20 cellular contexts compared by ENCODE assay signal in genomic region chr15:74884428-74885223, GRCh38. TPM values are rescaled to one million over a fixed set of nuclear protein-coding genes. Genes with fewer than 3 reads are reported as not detected.
DNase-seq lines count a peak whose midpoint lies in the region; ATAC-seq and TF ChIP-seq lines count a peak whose summit lies in the region.
"Had no signal": no experiment of that assay in that cellular context is flagged by ENCODE, and none has a peak within 500 bp of the region (broad histone marks: within the 10 kb centered on the region; RNA-seq: fewer than 3 reads in every experiment).

No MANE protein-coding gene starts in this region.

- no peak overlapping the region for H3K4me3 ChIP-seq in mammary epithelial cell (replicated peaks in 1 of 3; ENCODE audit: insufficient read depth in 1 of 3, low read depth in 2 of 3, low read length in 3 of 3)
- H3K4me3 ChIP-seq in OCI-LY7 (ENCODE audit: low read depth, low read length, poor library complexity, severe bottlenecking): no peak overlapping the region
- H3K4me3 ChIP-seq: esophagus squamous epithelium, heart left ventricle, Peyer's patch had no signal

- POLR2A ChIA-PET in MCF 10A (lab: Yijun Ruan, JAX): interaction anchor here (0.7 to 1.9 kb wide), 5 partner anchors 9 to 28 kb away, joined by 3 to 6 read pairs (median 5); partner anchors contain the start of gene FAM219B
- POLR2A ChIA-PET in OCI-LY7 (lab: Charles Lee): interaction anchor here (0.6 to 1.9 kb wide), 6 partner anchors 11 to 94 kb away, joined by 4 to 8 read pairs (median 5); partner anchors contain the start of gene SCAMP2

- H3K27ac Mint-ChIP-seq in MCF 10A (ENCODE audit: low read depth, unreplicated experiment) (no peak overlapping the region), type B pancreatic cell (peak overlapping the region; percentile 48)
- no peak overlapping the region for H3K27ac Mint-ChIP-seq in activated naive CD4-positive, alpha-beta T cell treated with anti-CD3 and anti-CD28 coated beads, Interleukin-2, amount 50 U/mL, for 72 hours
- H3K27ac Mint-ChIP-seq: activated naive CD4-positive, alpha-beta T cell treated with anti-CD3 and anti-CD28 coated beads, Interleukin-2, amount 50 U/mL, for 24 hours; activated T-cell treated with anti-CD3 and anti-CD28 coated beads, Interleukin-2, amount 50 U/mL, for 24 hours; stimulated activated memory B cell treated with anti-CD40 and anti-IgM and Interleukin-4, amounts not matched to agents 10 μg/mL and 1 μg/mL and 100 μg/mL, for 72 hours had no signal

- BruUV-seq in mammary epithelial cell (replicated peaks; lab: Mats Ljungman, UMichigan) (no TSS peak), MCF 10A (replicated peaks; lab: Mats Ljungman, UMichigan) (no TSS peak), OCI-LY7 (replicated peaks; lab: Mats Ljungman, UMichigan) (no TSS peak)

- H3K9ac ChIP-seq in mammary epithelial cell (ENCODE audit: insufficient read depth, low read length): no peak overlapping the region

- DNase-seq in mammary epithelial cell (no peak), MCF 10A (ENCODE audit: unreplicated experiment) (no peak), OCI-LY7 (ENCODE audit: low spot score) (no peak), epithelial cell of prostate (ENCODE audit: low read depth, low spot score) (no peak), type B pancreatic cell (ENCODE audit: extremely low spot score, unreplicated experiment) (no peak)
- DNase-seq in activated naive CD4-positive, alpha-beta T cell treated with anti-CD3 and anti-CD28 coated beads, Interleukin-2, amount 50 U/mL, for 72 hours (ENCODE audit: low spot score in 2 of 2): no peak
- DNase-seq in activated CD4-positive, alpha-beta T cell treated with anti-CD3 and anti-CD28 coated beads, Interleukin-2, amount 50 U/mL, for 1 hour: no peak
- DNase-seq: 8988T; activated T-cell treated with anti-CD3 and anti-CD28 coated beads, Interleukin-2, amount 50 U/mL, for 24 hours; CD4-positive, alpha-beta memory T cell; DMS53; esophagus squamous epithelium; islet precursor cell; NCI-H1048; NCI-H526 treated with DMSO at 0.1 percent for 48 hours; Peyer's patch had no signal

- H4K20me1 ChIP-seq in mammary epithelial cell (ENCODE audit: insufficient read depth, low read length) (no peaks in the 10 kb centered on the region), OCI-LY7 (ENCODE audit: insufficient read depth, low read length) (no peaks in the 10 kb centered on the region)

- H3K36me3 Mint-ChIP-seq in MCF 10A (ENCODE audit: insufficient read depth, unreplicated experiment) (no peaks in the 10 kb centered on the region), type B pancreatic cell (no peaks in the 10 kb centered on the region)
- peaks cover 0 to under 1% of the 10 kb centered on the region in 2 donors for H3K36me3 Mint-ChIP-seq in activated naive CD4-positive, alpha-beta T cell treated with anti-CD3 and anti-CD28 coated beads, Interleukin-2, amount 50 U/mL, for 72 hours
- H3K36me3 Mint-ChIP-seq: activated naive CD4-positive, alpha-beta T cell treated with anti-CD3 and anti-CD28 coated beads, Interleukin-2, amount 50 U/mL, for 24 hours; stimulated activated memory B cell treated with anti-CD40 and anti-IgM and Interleukin-4, amounts not matched to agents 10 μg/mL and 1 μg/mL and 100 μg/mL, for 72 hours had no signal

- H3K79me2 ChIP-seq in mammary epithelial cell (ENCODE audit: insufficient read depth, low read length): no peaks in the 10 kb centered on the region
- H3K79me2 ChIP-seq in OCI-LY7 (ENCODE audit: insufficient read depth, low read depth, low read length): no peaks in the 10 kb centered on the region

- H3K4me2 ChIP-seq in mammary epithelial cell (ENCODE audit: insufficient read depth, low read depth, low read length): peak overlapping the region; percentile 28
- peak overlapping the region; percentile 9; the same call in 1 of the 2 replicates for H3K4me2 ChIP-seq in OCI-LY7 (ENCODE audit: low read length)

- H3K27ac ChIP-seq in mammary epithelial cell (ENCODE audit: insufficient read depth, low read depth, low read length) (no peak overlapping the region), OCI-LY7 (ENCODE audit: low read depth, low read length, poor library complexity, severe bottlenecking) (no peak overlapping the region), epithelial cell of prostate (peak overlapping the region; percentile 52)
- H3K27ac ChIP-seq: esophagus squamous epithelium, Peyer's patch had no signal

- H3K9me3 ChIP-seq in mammary epithelial cell (replicated peaks; ENCODE audit: insufficient read depth, low read length): no peaks in the 10 kb centered on the region
- peaks cover 11% of the 10 kb centered on the region; the same call in 1 of the 2 replicates for H3K9me3 ChIP-seq in OCI-LY7 (ENCODE audit: low read length)
- H3K9me3 ChIP-seq: esophagus squamous epithelium, Peyer's patch had no signal

- in situ Hi-C loops in mammary epithelial cell (cut with MboI; ENCODE audit: low sequenced_read_pairs in 2 of 2): no loop called here

- H3K4me1 Mint-ChIP-seq in MCF 10A (ENCODE audit: insufficient read depth, unreplicated experiment) (peaks cover 13% of the 10 kb centered on the region), type B pancreatic cell (ENCODE audit: unreplicated experiment) (peaks cover 7% of the 10 kb centered on the region)

- CTCF ChIA-PET in mammary epithelial cell (lab: Charles Lee; ENCODE audit: low non-redundant PET) (interaction anchor here (0.7 kb wide), 2 partner anchors 21 to 85 kb away, joined by 5 to 6 read pairs; no protein-coding TSS in a partner anchor), MCF 10A (lab: Yijun Ruan, JAX) (interaction anchor here (0.6 to 3.1 kb wide), 7 partner anchors 17 to 562 kb away, joined by 3 to 13 read pairs (median 4); no protein-coding TSS in a partner anchor), OCI-LY7 (lab: Charles Lee; ENCODE audit: unreplicated experiment) (no interaction called here)

- H3K27me3 ChIP-seq in mammary epithelial cell (ENCODE audit: insufficient read depth, low read length): no peaks in the 10 kb centered on the region
- H3K27me3 ChIP-seq: esophagus squamous epithelium, heart left ventricle, Peyer's patch had no signal

- H3K9me3 Mint-ChIP-seq in MCF 10A (ENCODE audit: unreplicated experiment) (no peaks in the 10 kb centered on the region), type B pancreatic cell (no peaks in the 10 kb centered on the region)
- peaks cover 0 to 5% of the 10 kb centered on the region in 2 donors for H3K9me3 Mint-ChIP-seq in activated naive CD4-positive, alpha-beta T cell treated with anti-CD3 and anti-CD28 coated beads, Interleukin-2, amount 50 U/mL, for 72 hours
- H3K9me3 Mint-ChIP-seq: activated naive CD4-positive, alpha-beta T cell treated with anti-CD3 and anti-CD28 coated beads, Interleukin-2, amount 50 U/mL, for 24 hours; activated T-cell treated with anti-CD3 and anti-CD28 coated beads, Interleukin-2, amount 50 U/mL, for 24 hours; CD4-positive, alpha-beta memory T cell had no signal

- peak overlapping the region; percentile 55 for H2AFZ ChIP-seq in mammary epithelial cell (ENCODE audit: low read depth, low read length)
- no peak overlapping the region for H2AFZ ChIP-seq in OCI-LY7 (ENCODE audit: low read length)

- H3K4me1 ChIP-seq in mammary epithelial cell (ENCODE audit: insufficient read depth, low read length): peaks cover 15% of the 10 kb centered on the region
- peaks cover 12% of the 10 kb centered on the region for H3K4me1 ChIP-seq in OCI-LY7 (ENCODE audit: insufficient read depth, low read length, poor library complexity, severe bottlenecking)

- H3K4me3 Mint-ChIP-seq in MCF 10A (ENCODE audit: unreplicated experiment) (no peak overlapping the region), type B pancreatic cell (no peak overlapping the region)
- H3K4me3 Mint-ChIP-seq: activated naive CD4-positive, alpha-beta T cell treated with anti-CD3 and anti-CD28 coated beads, Interleukin-2, amount 50 U/mL, for 24 hours; activated T-cell treated with anti-CD3 and anti-CD28 coated beads, Interleukin-2, amount 50 U/mL, for 24 hours; stimulated activated memory B cell treated with anti-CD40 and anti-IgM and Interleukin-4, amounts not matched to agents 10 μg/mL and 1 μg/mL and 100 μg/mL, for 72 hours had no signal

- no peaks in the 10 kb centered on the region for H3K9me2 ChIP-seq in OCI-LY7 (ENCODE audit: insufficient read depth, low read length)

- dilution Hi-C loops in mammary epithelial cell (cut with HindIII; ENCODE audit: low sequenced_read_pairs): no loop called here

- intact Hi-C loops in mammary epithelial cell (cut with micrococcal nuclease): no loop called here
- intact Hi-C loops in MCF 10A (cut with micrococcal nuclease): no loop called here
- intact Hi-C loops in OCI-LY7 (cut with micrococcal nuclease; ENCODE audit: unreplicated experiment): no loop called here

- WGBS in mammary epithelial cell (ENCODE audit: low coverage, missing lambda C conversion rate): 54% methylated on average over 4 of the region's 4 CpGs

- TF ChIP-seq CTCF in mammary epithelial cell (conservative IDR thresholded peaks at IDR 0.05 in 1 of 2, IDR thresholded peaks at IDR 0.05 in 1 of 2; ENCODE audit: extremely low read depth in 1 of 2, insufficient read depth in 1 of 2, low read depth in 1 of 2, low read length in 2 of 2): no peak
- no peak for TF ChIP-seq CTCF in MCF 10A (IDR thresholded peaks at IDR 0.05; ENCODE audit: unreplicated experiment)
- no peak for TF ChIP-seq CTCF in OCI-LY7 (conservative IDR thresholded peaks at IDR 0.05; ENCODE audit: low read length)
- TF ChIP-seq CTCF in type B pancreatic cell (conservative IDR thresholded peaks at IDR 0.05): no peak

- no peaks in the 10 kb centered on the region for H3K27me3 Mint-ChIP-seq in MCF 10A (ENCODE audit: insufficient read depth, unreplicated experiment)
- H3K27me3 Mint-ChIP-seq in type B pancreatic cell: no peaks in the 10 kb centered on the region
- H3K27me3 Mint-ChIP-seq: activated naive CD4-positive, alpha-beta T cell treated with anti-CD3 and anti-CD28 coated beads, Interleukin-2, amount 50 U/mL, for 24 hours; activated T-cell treated with anti-CD3 and anti-CD28 coated beads, Interleukin-2, amount 50 U/mL, for 24 hours; CD4-positive, alpha-beta memory T cell; stimulated activated memory B cell treated with anti-CD40 and anti-IgM and Interleukin-4, amounts not matched to agents 10 μg/mL and 1 μg/mL and 100 μg/mL, for 72 hours had no signal

- H3K36me3 ChIP-seq in mammary epithelial cell (ENCODE audit: insufficient read depth, low read length) (no peaks in the 10 kb centered on the region), OCI-LY7 (ENCODE audit: insufficient read depth, low read length) (no peaks in the 10 kb centered on the region)
- H3K36me3 ChIP-seq: esophagus squamous epithelium, heart left ventricle, Peyer's patch had no signal

- ATAC-seq in HG03469 (IDR thresholded peaks at IDR 0.05; ENCODE audit: unreplicated experiment): no peak
- no peak for ATAC-seq in activated naive CD4-positive, alpha-beta T cell treated with anti-CD3 and anti-CD28 coated beads, Interleukin-2, amount 50 U/mL, for 72 hours
- ATAC-seq: heart left ventricle; stimulated activated memory B cell treated with anti-CD40 and anti-IgM and Interleukin-4, amounts not matched to agents 10 μg/mL and 1 μg/mL and 100 μg/mL, for 72 hours had no signal

RNA-seq across cellular contexts. Expression of gene MPI, which starts 5.2 kb away (rescaled TPM):
- 10 to 100 TPM; 32.1 to 32.7 TPM for total RNA-seq in mammary epithelial cell
- polyA plus RNA-seq in mammary epithelial cell: 87.6 TPM
- polyA minus RNA-seq in mammary epithelial cell: 68.4 TPM
- total RNA-seq in MCF 10A (2022): 30.8 and 31.4 TPM in 2 replicates
- total RNA-seq in OCI-LY7 (2014; rRNA removed; shearing (Covaris generic)): 43.3 and 58.9 TPM in 2 replicates
- 51.3 and 67.2 TPM in 2 replicates for total RNA-seq in OCI-LY7 (2022)
- total RNA-seq in type B pancreatic cell (ENCODE audit: low replicate concordance): 32.7 and 50.3 TPM in 2 replicates
- total RNA-seq in activated naive CD4-positive, alpha-beta T cell treated with anti-CD3 and anti-CD28 coated beads, Interleukin-2, amount 50 U/mL, for 72 hours: 10 to 100 TPM; 22.0 to 98.0 TPM

RNA-seq across cellular contexts. Expression of gene SCAMP2, which starts 11.5 kb away (rescaled TPM):
- total RNA-seq in mammary epithelial cell (10 to 100 TPM; 36.5 to 52.6 TPM), MCF 10A (2022) (64.4 and 67.7 TPM in 2 replicates), OCI-LY7 (2022) (50.7 and 55.2 TPM in 2 replicates), type B pancreatic cell (ENCODE audit: low replicate concordance) (58.0 and 100 TPM in 2 replicates)
- 70.6 TPM for polyA plus RNA-seq in mammary epithelial cell
- polyA minus RNA-seq in mammary epithelial cell: 325 TPM
- 21.3 and 24.6 TPM in 2 replicates for total RNA-seq in OCI-LY7 (2014; rRNA removed; shearing (Covaris generic))
- total RNA-seq in activated naive CD4-positive, alpha-beta T cell treated with anti-CD3 and anti-CD28 coated beads, Interleukin-2, amount 50 U/mL, for 72 hours: 10 to 100 TPM; 79.5 to 92.7 TPM

RNA-seq across cellular contexts. Expression of gene FAM219B, which starts 22.0 kb away (rescaled TPM):
- 10 to 100 TPM; 64.2 to 89.0 TPM for total RNA-seq in mammary epithelial cell
- polyA plus RNA-seq in mammary epithelial cell: 26.5 TPM
- 18.8 TPM for polyA minus RNA-seq in mammary epithelial cell
- total RNA-seq in MCF 10A (2022): 62.9 and 68.4 TPM in 2 replicates
- 50.9 and 52.3 TPM in 2 replicates for total RNA-seq in OCI-LY7 (2014; rRNA removed; shearing (Covaris generic))
- 62.8 and 67.6 TPM in 2 replicates for total RNA-seq in OCI-LY7 (2022)
- total RNA-seq in type B pancreatic cell (ENCODE audit: low replicate concordance): 112 and 117 TPM in 2 replicates
- total RNA-seq in activated naive CD4-positive, alpha-beta T cell treated with anti-CD3 and anti-CD28 coated beads, Interleukin-2, amount 50 U/mL, for 72 hours: 10 to 100 TPM; 61.7 to 66.2 TPM

RNA-seq across cellular contexts. Expression of gene ULK3, which starts 41.7 kb away (rescaled TPM):
- 10 to 100 TPM; 20.0 to 26.3 TPM for total RNA-seq in mammary epithelial cell
- 17.8 TPM for polyA plus RNA-seq in mammary epithelial cell
- 22.1 TPM for polyA minus RNA-seq in mammary epithelial cell
- total RNA-seq in MCF 10A (2022): 27.6 and 31.3 TPM in 2 replicates
- 22.2 and 31.7 TPM in 2 replicates for total RNA-seq in OCI-LY7 (2014; rRNA removed; shearing (Covaris generic))
- total RNA-seq in OCI-LY7 (2022): 30.2 and 46.4 TPM in 2 replicates
- total RNA-seq in type B pancreatic cell (ENCODE audit: low replicate concordance): 44.9 and 46.4 TPM in 2 replicates
- 10 to 100 TPM; 37.6 to 50.3 TPM for total RNA-seq in activated naive CD4-positive, alpha-beta T cell treated with anti-CD3 and anti-CD28 coated beads, Interleukin-2, amount 50 U/mL, for 72 hours

RNA-seq across cellular contexts. Expression of gene COX5A, which starts 53.2 kb away (rescaled TPM):
- total RNA-seq in mammary epithelial cell: 100 to 1,000 TPM in 1 of 2 donors, 10 to 100 TPM in 1; 40.2 to 209 TPM
- polyA plus RNA-seq in mammary epithelial cell: 206 TPM
- polyA minus RNA-seq in mammary epithelial cell: 147 TPM
- 295 and 339 TPM in 2 replicates for total RNA-seq in MCF 10A (2022)
- 87.2 and 168 TPM in 2 replicates for total RNA-seq in OCI-LY7 (2014; rRNA removed; shearing (Covaris generic))
- 364 and 391 TPM in 2 replicates for total RNA-seq in OCI-LY7 (2022)
- 248 and 307 TPM in 2 replicates for total RNA-seq in type B pancreatic cell (ENCODE audit: low replicate concordance)
- total RNA-seq in activated naive CD4-positive, alpha-beta T cell treated with anti-CD3 and anti-CD28 coated beads, Interleukin-2, amount 50 U/mL, for 72 hours: 100 to 1,000 TPM; 314 to 323 TPM
